ENCODE assay signal across 8 cellular contexts in genomic region chr5:87300744-87301143, GRCh38. TPM values are rescaled to one million over a fixed set of nuclear protein-coding genes. Genes with fewer than 3 reads are reported as not detected.
A peak's percentile ranks its signal among the peaks of the same experiment; 100 is the strongest.
DNase-seq lines count a peak whose midpoint lies in the region; ATAC-seq and TF ChIP-seq lines count a peak whose summit lies in the region.

No MANE protein-coding gene starts in this region.

- no peak for TF ChIP-seq POLR2A in esophagus muscularis mucosa (IDR thresholded peaks at IDR 0.05; ENCODE audit: low read depth)

- BruUV-seq in Caco-2 (replicated peaks; lab: Mats Ljungman, UMichigan): no TSS peak

- no peaks in the 10 kb centered on the region for H3K27me3 ChIP-seq in osteoblast (ENCODE audit: insufficient read depth, low read length)
- no peaks in the 10 kb centered on the region for H3K27me3 ChIP-seq in Caco-2 (replicated peaks; ENCODE audit: control insufficient read depth, insufficient read depth, low read length)
- no peaks in the 10 kb centered on the region for H3K27me3 ChIP-seq in esophagus muscularis mucosa

- no peaks in the 10 kb centered on the region for H3K9me3 ChIP-seq in osteoblast (ENCODE audit: low read depth, low read length)
- H3K9me3 ChIP-seq in Caco-2: no peaks in the 10 kb centered on the region
- no peaks in the 10 kb centered on the region for H3K9me3 ChIP-seq in esophagus muscularis mucosa

- H3K36me3 Mint-ChIP-seq in activated naive CD8-positive, alpha-beta T cell treated with anti-CD3 and anti-CD28 coated beads, Interleukin-2, amount 50 U/mL, for 24 hours (ENCODE audit: low read depth): peaks cover 31% of the 10 kb centered on the region
- peaks cover 11% of the 10 kb centered on the region for H3K36me3 Mint-ChIP-seq in Caco-2 (ENCODE audit: insufficient read depth, unreplicated experiment)

- peak; percentile 66 for DNase-seq in Caki2 (ENCODE audit: low read depth)
- peak; percentile 38 to 47 for DNase-seq in Kasumi-1 (lab: John Stamatoyannopoulos, UW)
- DNase-seq in activated naive CD8-positive, alpha-beta T cell treated with anti-CD3 and anti-CD28 coated beads, Interleukin-2, amount 50 U/mL, for 24 hours: peak; percentile 44
- peak; percentile 80 for DNase-seq in osteoblast (ENCODE audit: insufficient read length, low spot score, missing footprints)
- DNase-seq in Caco-2: no peak
- no peak for DNase-seq in esophagus muscularis mucosa (ENCODE audit: extremely low spot score)
- DNase-seq in left lobe of liver (ENCODE audit: low spot score): no peak

- H3K4me3 ChIP-seq in osteoblast (ENCODE audit: insufficient read depth, low read length): no peak overlapping the region
- H3K4me3 ChIP-seq in Caco-2 (ENCODE audit: low read depth, low read length): no peak overlapping the region
- H3K4me3 ChIP-seq in esophagus muscularis mucosa: no peak overlapping the region

- POLR2A ChIA-PET in Caco-2 (lab: Charles Lee): no interaction called here

- intact Hi-C loops in Caco-2 (cut with micrococcal nuclease; ENCODE audit: unreplicated experiment): no loop called here
- intact Hi-C loops in esophagus muscularis mucosa (cut with DNase I): no loop called here

- in situ Hi-C loops in Caki2 (cut with HindIII; ENCODE audit: low pct_unique_long_range_greater_than_20kb, low sequenced_read_pairs): no loop called here

- peak overlapping the region; percentile 35 for H3K4me2 ChIP-seq in osteoblast (ENCODE audit: insufficient read depth, low read length)

- ATAC-seq in activated naive CD8-positive, alpha-beta T cell treated with anti-CD3 and anti-CD28 coated beads, Interleukin-2, amount 50 U/mL, for 24 hours: peak; percentile 100
- ATAC-seq in GM19467 (IDR thresholded peaks at IDR 0.05; ENCODE audit: unreplicated experiment): no peak
- ATAC-seq in left lobe of liver: no peak

- peaks cover 6% of the 10 kb centered on the region for H4K20me1 ChIP-seq in osteoblast (ENCODE audit: insufficient read depth, low read length)

- CTCF ChIA-PET in Caco-2 (lab: Charles Lee): no interaction called here

- no peak overlapping the region for H2AFZ ChIP-seq in osteoblast (ENCODE audit: low read length)

- H3K27ac ChIP-seq in osteoblast (ENCODE audit: low read depth, low read length) (peak overlapping the region; percentile 41), esophagus muscularis mucosa (replicated peaks in 1 of 4) (no peak overlapping the region)

- H3K4me1 ChIP-seq in osteoblast (ENCODE audit: insufficient read depth, low read length): peaks cover 61% of the 10 kb centered on the region
- H3K4me1 ChIP-seq in Caco-2: no peaks in the 10 kb centered on the region
- peaks cover 8 to 27% (median 17%) of the 10 kb centered on the region in 4 donors for H3K4me1 ChIP-seq in esophagus muscularis mucosa

- peak overlapping the region; percentile 37 for H3K27ac Mint-ChIP-seq in activated naive CD8-positive, alpha-beta T cell treated with anti-CD3 and anti-CD28 coated beads, Interleukin-2, amount 50 U/mL, for 24 hours
- no peak overlapping the region for H3K27ac Mint-ChIP-seq in Caco-2 (ENCODE audit: unreplicated experiment)

- H3K27me3 Mint-ChIP-seq in activated naive CD8-positive, alpha-beta T cell treated with anti-CD3 and anti-CD28 coated beads, Interleukin-2, amount 50 U/mL, for 24 hours: no peaks in the 10 kb centered on the region
- no peaks in the 10 kb centered on the region for H3K27me3 Mint-ChIP-seq in Caco-2 (ENCODE audit: insufficient read depth, unreplicated experiment)

- no peak for TF ChIP-seq CTCF in osteoblast (IDR thresholded peaks at IDR 0.05; ENCODE audit: extremely low read depth, low read depth, low read length)
- no peak for TF ChIP-seq CTCF in Caco-2 (IDR thresholded peaks at IDR 0.05; ENCODE audit: insufficient read depth in 1 of 2, low read depth in 1 of 2, low read length in 1 of 2, severe bottlenecking in 1 of 2, unreplicated experiment in 1 of 2)
- TF ChIP-seq CTCF in esophagus muscularis mucosa (IDR thresholded peaks at IDR 0.05): no peak

- H3K79me2 ChIP-seq in osteoblast (ENCODE audit: insufficient read depth, low read length): peaks cover 94% of the 10 kb centered on the region

- peaks cover 73% of the 10 kb centered on the region for H3K4me1 Mint-ChIP-seq in activated naive CD8-positive, alpha-beta T cell treated with anti-CD3 and anti-CD28 coated beads, Interleukin-2, amount 50 U/mL, for 24 hours
- peaks cover 7% of the 10 kb centered on the region for H3K4me1 Mint-ChIP-seq in Caco-2 (ENCODE audit: low read depth, unreplicated experiment)

- peaks cover 6% of the 10 kb centered on the region for H3K9me3 Mint-ChIP-seq in activated naive CD8-positive, alpha-beta T cell treated with anti-CD3 and anti-CD28 coated beads, Interleukin-2, amount 50 U/mL, for 24 hours
- H3K9me3 Mint-ChIP-seq in Caco-2 (ENCODE audit: unreplicated experiment): no peaks in the 10 kb centered on the region

- no peak for TF ChIP-seq EP300 in esophagus muscularis mucosa (IDR thresholded peaks at IDR 0.05)

- H3K4me3 Mint-ChIP-seq in activated naive CD8-positive, alpha-beta T cell treated with anti-CD3 and anti-CD28 coated beads, Interleukin-2, amount 50 U/mL, for 24 hours: peak overlapping the region; percentile 19
- H3K4me3 Mint-ChIP-seq in Caco-2 (ENCODE audit: unreplicated experiment): no peak overlapping the region

- H3K36me3 ChIP-seq in osteoblast (ENCODE audit: insufficient read depth, low read length) (peaks cover 17% of the 10 kb centered on the region), Caco-2 (ENCODE audit: control insufficient read depth, insufficient read depth, low read length) (peaks cover 2% of the 10 kb centered on the region), esophagus muscularis mucosa (peaks cover 4 to 16% (median 8%) of the 10 kb centered on the region in 4 donors)

- WGBS in esophagus muscularis mucosa: 52% methylated on average over 2 of the region's 2 CpGs

RNA-seq across cellular contexts. Expression of gene RASA1, which starts 33.1 kb away (rescaled TPM):
- 2.5 and 9.6 TPM in 2 replicates for total RNA-seq in Caki2 (2014; rRNA removed; shearing (Covaris generic); ENCODE audit: low replicate concordance)
- total RNA-seq in osteoblast: 42.4 and 43.8 TPM in 2 replicates
- 23.0 and 24.4 TPM in 2 replicates for total RNA-seq in Caco-2 (2022)
- 10 to 100 TPM; 23.4 to 27.3 (median 23.6) TPM for total RNA-seq in esophagus muscularis mucosa
- total RNA-seq in left lobe of liver: 7.0 TPM

Comparison
In these comparisons a context has a peak if more than half of its experiments do, and no peak if none do; other contexts are left out.
1. DNase-seq: peak in Caki2 (single experiment), Kasumi-1 (2 of 2), activated naive CD8-positive, alpha-beta T cell treated with anti-CD3 and anti-CD28 coated beads, Interleukin-2, amount 50 U/mL, for 24 hours (single experiment) and osteoblast (single experiment); none in Caco-2 (0 of 2), esophagus muscularis mucosa (single experiment) and left lobe of liver (single experiment).